ENCODE assay signal across 13 cellular contexts in genomic region chr2:63051795-63052333, GRCh38. TPM values are rescaled to one million over a fixed set of nuclear protein-coding genes. Genes with fewer than 3 reads are reported as not detected.
DNase-seq lines count a peak whose midpoint lies in the region; ATAC-seq and TF ChIP-seq lines count a peak whose summit lies in the region.
"Had no signal": no experiment of that assay in that cellular context is flagged by ENCODE, and none has a peak within 500 bp of the region (broad histone marks: within the 10 kb centered on the region; RNA-seq: fewer than 3 reads in every experiment).

No MANE protein-coding gene starts in this region.

- no peaks in the 10 kb centered on the region for H3K9me3 Mint-ChIP-seq in CD4-positive, alpha-beta T cell
- H3K9me3 Mint-ChIP-seq in brain, result peaks cover 0 to 30% (median 4%) of the 10 kb centered on the region in 5 experiments
- no peaks in the 10 kb centered on the region for H3K9me3 Mint-ChIP-seq in natural killer cell
- H3K9me3 Mint-ChIP-seq: activated naive CD4-positive, alpha-beta T cell treated with anti-CD3 and anti-CD28 coated beads, Interleukin-2, amount 50 U/mL, for 24 hours had no signal

- H3K9me3 ChIP-seq in CD4-positive, alpha-beta T cell (ENCODE audit: control insufficient read depth, low read length), result no peaks in the 10 kb centered on the region
- H3K9me3 ChIP-seq in HCT116 (ENCODE audit: control insufficient read depth in 1 of 2, insufficient read depth in 1 of 2, low read depth in 1 of 2, low read length in 2 of 2), result no peaks in the 10 kb centered on the region

- intact Hi-C loops in CD4-positive, alpha-beta T cell (cut with DNase I, micrococcal nuclease), result no loop called here
- intact Hi-C loops in HCT116 (cut with micrococcal nuclease) (no loop called here), natural killer cell (cut with micrococcal nuclease) (no loop called here)

- H3K4me2 ChIP-seq in HCT116 (ENCODE audit: low read length), result peak overlapping the region; percentile 98

- no peak overlapping the region for H3K27ac Mint-ChIP-seq in CD4-positive, alpha-beta T cell
- H3K27ac Mint-ChIP-seq in brain, result peak overlapping the region; percentile 57 to 99 (median 94)
- H3K27ac Mint-ChIP-seq in natural killer cell, result no peak overlapping the region
- H3K27ac Mint-ChIP-seq: activated naive CD4-positive, alpha-beta T cell treated with anti-CD3 and anti-CD28 coated beads, Interleukin-2, amount 50 U/mL, for 24 hours had no signal

- H3K36me3 Mint-ChIP-seq in CD4-positive, alpha-beta T cell (ENCODE audit: low read depth), result peaks cover 4% of the 10 kb centered on the region
- H3K36me3 Mint-ChIP-seq in brain, result peaks cover 31% of the 10 kb centered on the region
- peaks cover 6% of the 10 kb centered on the region for H3K36me3 Mint-ChIP-seq in natural killer cell
- H3K36me3 Mint-ChIP-seq: activated naive CD4-positive, alpha-beta T cell treated with anti-CD3 and anti-CD28 coated beads, Interleukin-2, amount 50 U/mL, for 24 hours had no signal

- peak overlapping the region; percentile 97 to 99 for H3K4me3 ChIP-seq in HCT116 (replicated peaks in 1 of 2; ENCODE audit: low read depth in 1 of 2, low read length in 2 of 2)

- peaks cover 4 to 9% of the 10 kb centered on the region in 2 experiments; a peak in 2 of 4 replicates for H3K36me3 ChIP-seq in HCT116 (ENCODE audit: control insufficient read depth in 1 of 2, insufficient read depth in 2 of 2, low read length in 2 of 2)

- ATAC-seq in CD4-positive, alpha-beta T cell (ENCODE audit: poor library complexity), result no peak
- ATAC-seq in HCT116, result no peak
- no peak for ATAC-seq in natural killer cell
- ATAC-seq: left colon, right cardiac atrium had no signal

- no peak for TF ChIP-seq POLR2A in HCT116 (IDR thresholded peaks at IDR 0.05; ENCODE audit: borderline replicate concordance, extremely low read depth, insufficient read depth, insufficient read length)

- peak overlapping the region; percentile 62 for H3K4me3 Mint-ChIP-seq in CD4-positive, alpha-beta T cell
- peak overlapping the region; percentile 83 to 90 (median 87) for H3K4me3 Mint-ChIP-seq in brain
- peak overlapping the region; percentile 45 for H3K4me3 Mint-ChIP-seq in natural killer cell

- peaks cover 94% of the 10 kb centered on the region for H3K27me3 ChIP-seq in CD4-positive, alpha-beta T cell (ENCODE audit: control insufficient read depth, insufficient read depth, low read length)
- H3K27me3 ChIP-seq in HCT116 (ENCODE audit: insufficient read depth, low read length), result no peaks in the 10 kb centered on the region

- no peak overlapping the region for H2AFZ ChIP-seq in HCT116 (ENCODE audit: low read depth, low read length, poor library complexity, severe bottlenecking)

- no peak for TF ChIP-seq CTCF in CD4-positive, alpha-beta T cell (IDR thresholded peaks at IDR 0.05)
- no peak for TF ChIP-seq CTCF in HCT116 (IDR thresholded peaks at IDR 0.05 in 2 of 3, conservative IDR thresholded peaks at IDR 0.05 in 1 of 3; ENCODE audit: borderline replicate concordance in 1 of 3, insufficient read depth in 1 of 3, low read depth in 2 of 3, low read length in 2 of 3)
- TF ChIP-seq CTCF in brain (conservative IDR thresholded peaks at IDR 0.05), result no peak
- TF ChIP-seq CTCF in natural killer cell (IDR thresholded peaks at IDR 0.05), result no peak

- POLR2A ChIA-PET in CD4-positive, alpha-beta T cell (lab: Charles Lee), result no interaction called here
- POLR2A ChIA-PET in HCT116 (lab: Charles Lee), result no interaction called here

- no peaks in the 10 kb centered on the region for H4K20me1 ChIP-seq in HCT116 (ENCODE audit: insufficient read depth)

- no peak overlapping the region for H3K27ac ChIP-seq in CD4-positive, alpha-beta T cell (ENCODE audit: low read depth, low read length)
- H3K27ac ChIP-seq in HCT116 (ENCODE audit: low read depth, low read length), result no peak overlapping the region; the same call in 1 of the 2 replicates

- TF ChIP-seq RAD21 in HCT116 (IDR thresholded peaks at IDR 0.05; ENCODE audit: low read depth), result no peak

- peaks cover 13% of the 10 kb centered on the region; the same call in 1 of the 2 replicates for H3K79me2 ChIP-seq in HCT116 (ENCODE audit: insufficient read depth, low read length)

- peaks cover 83% of the 10 kb centered on the region for H3K27me3 Mint-ChIP-seq in CD4-positive, alpha-beta T cell
- H3K27me3 Mint-ChIP-seq in brain (peaks cover 87% of the 10 kb centered on the region), natural killer cell (ENCODE audit: low read depth in 2 of 2) (peaks cover 77 to 78% of the 10 kb centered on the region in 2 donors)

- DNase-seq in CD4-positive, alpha-beta T cell, result no peak
- DNase-seq in HCT116 (ENCODE audit: low read depth, low spot score) (no peak), natural killer cell (no peak), cerebellum (ENCODE audit: low spot score) (no peak), NCI-H2227 (lab: John Stamatoyannopoulos, UW; ENCODE audit: unreplicated experiment) (no peak), NCI-H1436 treated with DMSO at 0.1 percent for 48 hours (lab: John Stamatoyannopoulos, UW) (no peak)
- DNase-seq in stimulated activated CD4-positive, alpha-beta T cell treated with anti-CD3 and anti-CD28 coated beads, Interleukin-2, amount 100 ng/mL, for 48 hours, result no peak
- DNase-seq: DMS 273 treated with DMSO at 0.1 percent for 48 hours, SW 1271 had no signal

- CTCF ChIA-PET in CD4-positive, alpha-beta T cell (lab: Charles Lee), result no interaction called here
- CTCF ChIA-PET in HCT116 (lab: Charles Lee), result no interaction called here

- peak overlapping the region; percentile 98 for H3K9ac ChIP-seq in HCT116 (ENCODE audit: low read length)

- H3K9me2 ChIP-seq in HCT116 (ENCODE audit: insufficient read depth), result no peaks in the 10 kb centered on the region

- peaks cover 4 to 18% of the 10 kb centered on the region in 2 experiments; a peak in 2 of 4 replicates for H3K4me1 ChIP-seq in HCT116 (ENCODE audit: control insufficient read depth in 1 of 2, insufficient read depth in 2 of 2, low read length in 2 of 2)

- RAD21 ChIA-PET in HCT116 (lab: Charles Lee; ENCODE audit: low non-redundant PET in 1 of 2, low total read pairs in 2 of 2, uncharacterized antibody in 2 of 2, unreplicated experiment in 2 of 2), result no interaction called here

- BruUV-seq in HCT116 (replicated peaks; lab: Mats Ljungman, UMichigan), result no TSS peak

- H3K4me1 Mint-ChIP-seq in CD4-positive, alpha-beta T cell (ENCODE audit: low read depth), result peaks cover 69% of the 10 kb centered on the region
- H3K4me1 Mint-ChIP-seq in brain (peaks cover 72% of the 10 kb centered on the region), natural killer cell (peaks cover 55 to 69% of the 10 kb centered on the region in 2 donors)

TF ChIP-seq in HCT116, 20 proteins besides CTCF, POLR2A, EP300 and RAD21:
- TF ChIP-seq JUND (IDR thresholded peaks at IDR 0.05), result no peak
- TF ChIP-seq, protein P1, sequence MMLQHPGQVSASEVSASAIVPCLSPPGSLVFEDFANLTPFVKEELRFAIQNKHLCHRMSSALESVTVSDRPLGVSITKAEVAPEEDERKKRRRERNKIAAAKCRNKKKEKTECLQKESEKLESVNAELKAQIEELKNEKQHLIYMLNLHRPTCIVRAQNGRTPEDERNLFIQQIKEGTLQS (IDR thresholded peaks at IDR 0.05), result no peak
- no peak for TF ChIP-seq FOSL1 (IDR thresholded peaks at IDR 0.05; ENCODE audit: low read depth)
- no peak for TF ChIP-seq CBX3 (IDR thresholded peaks at IDR 0.05; ENCODE audit: low read depth)
- TF ChIP-seq, protein P2, sequence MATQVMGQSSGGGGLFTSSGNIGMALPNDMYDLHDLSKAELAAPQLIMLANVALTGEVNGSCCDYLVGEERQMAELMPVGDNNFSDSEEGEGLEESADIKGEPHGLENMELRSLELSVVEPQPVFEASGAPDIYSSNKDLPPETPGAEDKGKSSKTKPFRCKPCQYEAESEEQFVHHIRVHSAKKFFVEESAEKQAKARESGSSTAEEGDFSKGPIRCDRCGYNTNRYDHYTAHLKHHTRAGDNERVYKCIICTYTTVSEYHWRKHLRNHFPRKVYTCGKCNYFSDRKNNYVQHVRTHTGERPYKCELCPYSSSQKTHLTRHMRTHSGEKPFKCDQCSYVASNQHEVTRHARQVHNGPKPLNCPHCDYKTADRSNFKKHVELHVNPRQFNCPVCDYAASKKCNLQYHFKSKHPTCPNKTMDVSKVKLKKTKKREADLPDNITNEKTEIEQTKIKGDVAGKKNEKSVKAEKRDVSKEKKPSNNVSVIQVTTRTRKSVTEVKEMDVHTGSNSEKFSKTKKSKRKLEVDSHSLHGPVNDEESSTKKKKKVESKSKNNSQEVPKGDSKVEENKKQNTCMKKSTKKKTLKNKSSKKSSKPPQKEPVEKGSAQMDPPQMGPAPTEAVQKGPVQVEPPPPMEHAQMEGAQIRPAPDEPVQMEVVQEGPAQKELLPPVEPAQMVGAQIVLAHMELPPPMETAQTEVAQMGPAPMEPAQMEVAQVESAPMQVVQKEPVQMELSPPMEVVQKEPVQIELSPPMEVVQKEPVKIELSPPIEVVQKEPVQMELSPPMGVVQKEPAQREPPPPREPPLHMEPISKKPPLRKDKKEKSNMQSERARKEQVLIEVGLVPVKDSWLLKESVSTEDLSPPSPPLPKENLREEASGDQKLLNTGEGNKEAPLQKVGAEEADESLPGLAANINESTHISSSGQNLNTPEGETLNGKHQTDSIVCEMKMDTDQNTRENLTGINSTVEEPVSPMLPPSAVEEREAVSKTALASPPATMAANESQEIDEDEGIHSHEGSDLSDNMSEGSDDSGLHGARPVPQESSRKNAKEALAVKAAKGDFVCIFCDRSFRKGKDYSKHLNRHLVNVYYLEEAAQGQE (IDR thresholded peaks at IDR 0.05; ENCODE audit: low read depth), result no peak
- no peak for TF ChIP-seq YY1 (IDR thresholded peaks at IDR 0.05; ENCODE audit: extremely low read depth, insufficient replicate concordance, low read depth, low read length)
- no peak for TF ChIP-seq SIN3A (IDR thresholded peaks at IDR 0.05; ENCODE audit: low read depth)
- TF ChIP-seq CEBPB (IDR thresholded peaks at IDR 0.05; ENCODE audit: low read depth), result no peak
- TF ChIP-seq SP1 (IDR thresholded peaks at IDR 0.05; ENCODE audit: low read depth), result no peak
- no peak for TF ChIP-seq ELF1 (IDR thresholded peaks at IDR 0.05; ENCODE audit: borderline replicate concordance, low read depth)

RNA-seq across cellular contexts. Expression of gene OTX1, which starts 1.2 kb away (rescaled TPM):
- not detected for total RNA-seq in CD4-positive, alpha-beta T cell
- total RNA-seq in HCT116 (2021; ENCODE audit: unreplicated experiment), result 13.1 TPM
- 8.6 and 8.9 TPM in 2 replicates for polyA plus RNA-seq in HCT116 (2012)
- polyA plus RNA-seq in brain (ENCODE audit: insufficient read depth, low read depth, low replicate concordance), result 1.0 TPM
- total RNA-seq in natural killer cell, result not detected
- not detected for total RNA-seq in cerebellum
- total RNA-seq: left colon, right cardiac atrium had no signal
- polyA plus RNA-seq: right cardiac atrium had no signal

Comparison
In these comparisons a context has a peak if more than half of its experiments do, and no peak if none do; other contexts are left out.
1. H3K27ac Mint-ChIP-seq: peak in brain (5 of 5); none in CD4-positive, alpha-beta T cell (single experiment) and natural killer cell (0 of 2).
2. RNA of gene OTX1, which starts 1.2 kb away (total RNA-seq): 13.1 TPM in HCT116 (single experiment); not detected in cerebellum (single experiment), not detected in CD4-positive, alpha-beta T cell and not detected in natural killer cell; every median in the first group is over 10 times any median in the second.
3. Peak in every context shown above with its lines, with median percentiles within 50 percentile points of each other: H3K4me3 Mint-ChIP-seq.